13 cellular contexts compared by ENCODE assay signal in the genomic region with DNA sequence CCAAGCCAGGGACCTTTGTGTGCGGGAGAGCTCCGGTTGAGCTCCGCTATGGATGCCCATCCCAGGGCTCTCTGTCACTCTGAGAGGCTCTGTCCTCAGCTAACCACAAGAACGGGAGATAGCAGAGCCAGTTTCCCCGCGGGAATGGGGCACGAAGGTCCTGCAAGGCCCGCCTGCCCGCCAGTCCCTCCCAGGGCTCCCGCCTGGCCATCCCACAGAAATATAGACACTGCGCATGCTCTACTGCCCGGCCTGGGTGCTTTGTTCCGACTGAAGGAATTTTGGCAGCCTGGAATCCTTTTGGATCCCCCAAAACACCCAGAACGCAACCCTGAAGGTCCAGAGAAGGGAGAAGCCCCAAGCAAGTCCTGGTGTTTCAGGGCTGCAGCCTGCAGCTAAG. TPM values are rescaled to one million over a fixed set of nuclear protein-coding genes. Genes with fewer than 3 reads are reported as not detected.
"Had no signal": no experiment of that assay in that cellular context is flagged by ENCODE, and none has a peak within 500 bp of the region (broad histone marks: within the 10 kb centered on the region; RNA-seq: fewer than 3 reads in every experiment).

No MANE protein-coding gene starts in this region.

- H3K27ac Mint-ChIP-seq: activated T-helper 17 cell treated with anti-CD3 and anti-CD28 coated beads, Interleukin-2, amount 50 U/mL, for 72 hours; nephron progenitor cell; type B pancreatic cell had no signal

- DNase-seq: activated CD4-positive, alpha-beta T cell treated with anti-CD3 and anti-CD28 coated beads for 48 hours; activated naive CD4-positive, alpha-beta T cell treated with anti-CD3 and anti-CD28 coated beads, Interleukin-2, amount 50 U/mL, for 16 hours; caudate nucleus; effector CD4-positive, alpha-beta T cell; stimulated activated CD4-positive, alpha-beta T cell treated with anti-CD3 and anti-CD28 coated beads, Interleukin-2, amount 100 ng/mL, for 48 hours; stimulated activated naive CD4-positive, alpha-beta T cell treated with Interleukin-2 at 50 U/mL for 16 hours had no signal

- ATAC-seq: activated T-helper 17 cell treated with anti-CD3 and anti-CD28 coated beads, Interleukin-2, amount 50 U/mL, for 72 hours had no signal

- H3K9me3 Mint-ChIP-seq: type B pancreatic cell had no signal

- H3K27me3 ChIP-seq: adrenal gland, left lung had no signal

- H3K36me3 Mint-ChIP-seq: type B pancreatic cell had no signal

- H3K36me3 ChIP-seq: adrenal gland, left lung had no signal

- H3K4me3 ChIP-seq: adrenal gland, coronary artery, left lung had no signal

- H3K4me1 ChIP-seq: adrenal gland, left lung had no signal

- H3K4me3 Mint-ChIP-seq: activated T-helper 17 cell treated with anti-CD3 and anti-CD28 coated beads, Interleukin-2, amount 50 U/mL, for 72 hours; nephron progenitor cell; type B pancreatic cell had no signal

- H3K27me3 Mint-ChIP-seq: activated T-helper 17 cell treated with anti-CD3 and anti-CD28 coated beads, Interleukin-2, amount 50 U/mL, for 72 hours had no signal

- H3K9me3 ChIP-seq: adrenal gland, left lung had no signal

- H3K4me1 Mint-ChIP-seq: activated T-helper 17 cell treated with anti-CD3 and anti-CD28 coated beads, Interleukin-2, amount 50 U/mL, for 72 hours; nephron progenitor cell had no signal

- H3K27ac ChIP-seq: adrenal gland, coronary artery, left lung had no signal

RNA-seq across cellular contexts. Expression of a gene that starts 8.6 kb away (rescaled TPM):
- total RNA-seq: activated T-helper 17 cell treated with anti-CD3 and anti-CD28 coated beads, Interleukin-2, amount 50 U/mL, for 72 hours; adrenal gland; left lung; osteocyte had no signal
- polyA plus RNA-seq: adrenal gland had no signal

RNA-seq across cellular contexts. Expression of a gene that starts 19.4 kb away (rescaled TPM):
- total RNA-seq: activated T-helper 17 cell treated with anti-CD3 and anti-CD28 coated beads, Interleukin-2, amount 50 U/mL, for 72 hours; adrenal gland; left lung; osteocyte had no signal
- polyA plus RNA-seq: adrenal gland had no signal
